20 cellular contexts compared by ENCODE assay signal in genomic region chr3:160154033-160154432, GRCh38.
A peak's percentile ranks its signal among the peaks of the same experiment; 100 is the strongest.
DNase-seq lines count a peak whose midpoint lies in the region; ATAC-seq, FAIRE-seq and TF ChIP-seq lines count a peak whose summit lies in the region.
"Had no signal": no experiment of that assay in that cellular context is flagged by ENCODE, and none has a peak within 500 bp of the region (broad histone marks: within the 10 kb centered on the region; RNA-seq: fewer than 3 reads in every experiment).

No MANE protein-coding gene starts in this region.

- 88% methylated on average over 4 of the region's 4 CpGs for WGBS in mesenchymal stem cell
- 82 to 90% (median 89%) methylated on average over 4 of the region's 4 CpGs for WGBS in psoas muscle, 3 donors

- TF ChIP-seq CTCF in AG10803 (conservative IDR thresholded peaks at IDR 0.05; ENCODE audit: low read length) (no peak), astrocyte (IDR thresholded peaks at IDR 0.05; ENCODE audit: insufficient read depth, low read depth, low read length) (no peak), psoas muscle (IDR thresholded peaks at IDR 0.05) (no peak), OCI-LY7 (conservative IDR thresholded peaks at IDR 0.05; ENCODE audit: low read length) (no peak)

- H3K27ac ChIP-seq in astrocyte (ENCODE audit: low read depth, low read length): no peak overlapping the region
- H3K27ac ChIP-seq in mesenchymal stem cell (ENCODE audit: low read length, poor library complexity, severe bottlenecking): no peak overlapping the region
- no peak overlapping the region for H3K27ac ChIP-seq in psoas muscle
- H3K27ac ChIP-seq in SJCRH30: no peak overlapping the region
- H3K27ac ChIP-seq in OCI-LY7 (ENCODE audit: low read depth, low read length, poor library complexity, severe bottlenecking): no peak overlapping the region
- H3K27ac ChIP-seq: epithelial cell of prostate, SJSA1, upper lobe of right lung had no signal

- DNase-seq in AG10803 (ENCODE audit: low read depth): peak; percentile 32
- peak; percentile 51 for DNase-seq in H4 (ENCODE audit: low spot score)
- peak; percentile 84 for DNase-seq in astrocyte (ENCODE audit: low read depth)
- DNase-seq in mesenchymal stem cell: peak; percentile 52
- no peak for DNase-seq in psoas muscle
- no peak for DNase-seq in SJCRH30
- no peak for DNase-seq in OCI-LY7 (ENCODE audit: low spot score)
- DNase-seq: BE2C; KG1; left ventricle myocardium superior; NCI-H1105 treated with DMSO at 0.1 percent for 48 hours; NCI-H526; OCI-M1; right cardiac atrium; stimulated activated naive CD4-positive, alpha-beta T cell treated with Interleukin-2 at 50 U/mL for 16 hours; upper lobe of right lung had no signal

- H3K4me1 Mint-ChIP-seq in astrocyte (ENCODE audit: low read depth, unreplicated experiment): peaks cover 18% of the 10 kb centered on the region

- no peak for FAIRE-seq in astrocyte (lab: Jason Lieb, UNC)

- no peak overlapping the region for H2AFZ ChIP-seq in astrocyte (ENCODE audit: low read depth, low read length)
- H2AFZ ChIP-seq in mesenchymal stem cell (ENCODE audit: low read depth, low read length): no peak overlapping the region
- no peak overlapping the region for H2AFZ ChIP-seq in OCI-LY7 (ENCODE audit: low read length)

- H3K9ac ChIP-seq in astrocyte (ENCODE audit: low read length): no peak overlapping the region
- no peak overlapping the region for H3K9ac ChIP-seq in mesenchymal stem cell (ENCODE audit: low read length)

- H3K14ac ChIP-seq in mesenchymal stem cell (ENCODE audit: low read length in 2 of 2): no peak overlapping the region

- H3K27ac Mint-ChIP-seq in astrocyte (ENCODE audit: unreplicated experiment): no peak overlapping the region
- H3K27ac Mint-ChIP-seq: T-helper 2 cell treated with Interferon-gamma antibody and Interleukin-4, amounts not matched to agents 5 μg/mL and 100 μg/mL, for 36 hours had no signal

- H3K9me3 ChIP-seq in astrocyte (ENCODE audit: insufficient read depth, low read depth, low read length) (no peaks in the 10 kb centered on the region), mesenchymal stem cell (ENCODE audit: control insufficient read depth, low read length) (no peaks in the 10 kb centered on the region), psoas muscle (no peaks in the 10 kb centered on the region), SJCRH30 (replicated peaks) (no peaks in the 10 kb centered on the region), OCI-LY7 (ENCODE audit: low read length) (no peaks in the 10 kb centered on the region)
- H3K9me3 ChIP-seq: BE2C, SJSA1, upper lobe of right lung had no signal

- H3K36me3 Mint-ChIP-seq in astrocyte (ENCODE audit: low read depth, unreplicated experiment): no peaks in the 10 kb centered on the region
- H3K36me3 Mint-ChIP-seq: brain had no signal

- H2BK15ac ChIP-seq in mesenchymal stem cell (ENCODE audit: low read depth, poor library complexity, severe bottlenecking): no peak overlapping the region

- BruUV-seq in OCI-LY7 (replicated peaks; lab: Mats Ljungman, UMichigan): no TSS peak

- POLR2A ChIA-PET in OCI-LY7 (lab: Charles Lee): no interaction called here

- H4K20me1 ChIP-seq in astrocyte (ENCODE audit: insufficient read depth, low read length): no peaks in the 10 kb centered on the region
- H4K20me1 ChIP-seq in OCI-LY7 (ENCODE audit: insufficient read depth, low read length): no peaks in the 10 kb centered on the region

- H2BK5ac ChIP-seq in mesenchymal stem cell (ENCODE audit: low read depth, low read length, poor library complexity, severe bottlenecking): no peak overlapping the region

- H2AK5ac ChIP-seq in mesenchymal stem cell (ENCODE audit: low read length, severe bottlenecking): no peak overlapping the region

- H3K36me3 ChIP-seq in astrocyte (ENCODE audit: insufficient read depth, low read length) (no peaks in the 10 kb centered on the region), mesenchymal stem cell (ENCODE audit: control insufficient read depth in 1 of 2, insufficient read depth in 2 of 2, low read depth in 1 of 2, low read length in 2 of 2) (no peaks in the 10 kb centered on the region), psoas muscle (ENCODE audit: insufficient read depth in 1 of 2, low read depth in 1 of 2) (no peaks in the 10 kb centered on the region), SJCRH30 (no peaks in the 10 kb centered on the region), OCI-LY7 (ENCODE audit: insufficient read depth, low read length) (no peaks in the 10 kb centered on the region)
- H3K36me3 ChIP-seq: BE2C, SJSA1, upper lobe of right lung had no signal

- H3K4me3 Mint-ChIP-seq in astrocyte (ENCODE audit: unreplicated experiment): no peak overlapping the region
- H3K4me3 Mint-ChIP-seq: brain; T-helper 2 cell treated with Interferon-gamma antibody and Interleukin-4, amounts not matched to agents 5 μg/mL and 100 μg/mL, for 36 hours had no signal

- peaks cover 10% of the 10 kb centered on the region for H3K27me3 Mint-ChIP-seq in astrocyte (ENCODE audit: low read depth, unreplicated experiment)
- H3K27me3 Mint-ChIP-seq: brain had no signal

- no peaks in the 10 kb centered on the region for H3K79me1 ChIP-seq in mesenchymal stem cell (replicated peaks; ENCODE audit: low read length, poor library complexity, severe bottlenecking)

- H3K9me2 ChIP-seq in OCI-LY7 (ENCODE audit: insufficient read depth, low read length): no peaks in the 10 kb centered on the region

- H3K4me3 ChIP-seq in AG10803 (ENCODE audit: low read length) (no peak overlapping the region), astrocyte (ENCODE audit: insufficient read depth, low read depth, low read length) (no peak overlapping the region), mesenchymal stem cell (ENCODE audit: insufficient read depth in 1 of 2, low read depth in 1 of 2, low read length in 2 of 2) (no peak overlapping the region), psoas muscle (no peak overlapping the region), SJCRH30 (no peak overlapping the region), OCI-LY7 (ENCODE audit: low read depth, low read length, poor library complexity, severe bottlenecking) (no peak overlapping the region)
- H3K4me3 ChIP-seq: SJSA1, upper lobe of right lung had no signal

- ATAC-seq in psoas muscle: no peak
- ATAC-seq: left ventricle myocardium superior, right cardiac atrium, upper lobe of right lung had no signal

- intact Hi-C loops in psoas muscle (cut with DNase I): no loop called here
- intact Hi-C loops in OCI-LY7 (cut with micrococcal nuclease; ENCODE audit: unreplicated experiment): no loop called here

- peak overlapping the region; percentile 17 for H3K4me2 ChIP-seq in astrocyte (ENCODE audit: low read length)
- H3K4me2 ChIP-seq in mesenchymal stem cell (ENCODE audit: low read length, poor library complexity, severe bottlenecking): no peak overlapping the region
- no peak overlapping the region for H3K4me2 ChIP-seq in OCI-LY7 (ENCODE audit: low read length)

- no peak overlapping the region for H3K18ac ChIP-seq in mesenchymal stem cell (ENCODE audit: low read depth in 1 of 2, low read length in 2 of 2)

- H2BK12ac ChIP-seq in mesenchymal stem cell (ENCODE audit: low read length in 2 of 2): no peak overlapping the region

- no peak overlapping the region for H4K8ac ChIP-seq in mesenchymal stem cell (ENCODE audit: low read length)

- H3K4me1 ChIP-seq in astrocyte (ENCODE audit: insufficient read depth, low read length) (peaks cover 21% of the 10 kb centered on the region), mesenchymal stem cell (ENCODE audit: control insufficient read depth, insufficient read depth, low read depth, low read length) (peaks cover 8% of the 10 kb centered on the region), psoas muscle (no peaks in the 10 kb centered on the region), SJCRH30 (no peaks in the 10 kb centered on the region), OCI-LY7 (ENCODE audit: insufficient read depth, low read length, poor library complexity, severe bottlenecking) (no peaks in the 10 kb centered on the region)
- H3K4me1 ChIP-seq: BE2C, SJSA1, upper lobe of right lung had no signal

- no peak overlapping the region for H3K4ac ChIP-seq in mesenchymal stem cell (ENCODE audit: low read depth in 1 of 2, low read length in 2 of 2)

- H4K91ac ChIP-seq in mesenchymal stem cell (ENCODE audit: low read length): no peak overlapping the region

- CTCF ChIA-PET in OCI-LY7 (lab: Charles Lee; ENCODE audit: unreplicated experiment): no interaction called here

- no peaks in the 10 kb centered on the region for H3K79me2 ChIP-seq in astrocyte (ENCODE audit: insufficient read depth, low read length)
- no peaks in the 10 kb centered on the region for H3K79me2 ChIP-seq in OCI-LY7 (ENCODE audit: insufficient read depth, low read depth, low read length)

- H2BK120ac ChIP-seq in mesenchymal stem cell (ENCODE audit: low read depth, low read length): no peak overlapping the region

- no peaks in the 10 kb centered on the region for H3K27me3 ChIP-seq in astrocyte (ENCODE audit: insufficient read depth, low read length)
- H3K27me3 ChIP-seq in mesenchymal stem cell (ENCODE audit: control insufficient read depth in 1 of 2, insufficient read depth in 1 of 2, low read length in 2 of 2): peaks cover 0 to 12% of the 10 kb centered on the region in 2 experiments
- H3K27me3 ChIP-seq in psoas muscle (ENCODE audit: insufficient read depth in 3 of 3, low read length in 2 of 3): no peaks in the 10 kb centered on the region
- H3K27me3 ChIP-seq in SJCRH30: no peaks in the 10 kb centered on the region
- H3K27me3 ChIP-seq: BE2C, SJSA1 had no signal

- no peak overlapping the region for H3K23ac ChIP-seq in mesenchymal stem cell (ENCODE audit: low read length in 2 of 2)

- H3K9me3 Mint-ChIP-seq in astrocyte (ENCODE audit: unreplicated experiment): no peaks in the 10 kb centered on the region
- H3K9me3 Mint-ChIP-seq: T-helper 2 cell treated with Interferon-gamma antibody and Interleukin-4, amounts not matched to agents 5 μg/mL and 100 μg/mL, for 36 hours had no signal

Comparison
In these comparisons a context has a peak if more than half of its experiments do, and no peak if none do; other contexts are left out.
1. DNase-seq: peak in AG10803 (single experiment), H4 (single experiment), astrocyte (single experiment) and mesenchymal stem cell (single experiment); none in psoas muscle (0 of 2), SJCRH30 (0 of 2) and OCI-LY7 (single experiment).